In the genomic region with DNA sequence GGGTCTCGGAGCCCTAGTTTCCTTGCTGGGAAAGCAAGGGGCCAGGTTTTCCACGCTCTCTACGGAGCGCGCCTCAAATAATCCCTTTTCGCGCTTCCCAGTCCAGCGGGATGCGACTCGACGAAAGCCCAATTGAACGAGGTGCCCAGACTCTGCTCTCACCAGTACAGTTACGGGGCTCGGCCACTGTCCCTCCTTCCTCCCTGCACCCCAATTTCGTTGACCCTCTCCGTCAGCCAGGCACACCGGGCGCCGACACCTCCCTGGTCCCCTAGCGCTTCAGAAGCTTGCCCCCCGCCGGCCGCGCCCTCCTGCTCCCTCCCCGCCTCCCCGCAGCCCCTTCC, we compare ENCODE assay signal across 8 cellular contexts. TPM values are rescaled to one million over a fixed set of nuclear protein-coding genes. Genes with fewer than 3 reads are reported as not detected.
A peak's percentile ranks its signal among the peaks of the same experiment; 100 is the strongest.
DNase-seq lines count a peak whose midpoint lies in the region; FAIRE-seq and TF ChIP-seq lines count a peak whose summit lies in the region.

No MANE protein-coding gene starts in this region.

- H3K36me3 ChIP-seq in adrenal gland (replicated peaks in 1 of 2) (no peaks in the 10 kb centered on the region), kidney (ENCODE audit: control insufficient read depth in 1 of 2, insufficient read depth in 2 of 2, low read length in 2 of 2) (no peaks in the 10 kb centered on the region)

- H3K4me3 ChIP-seq in AG04450 (ENCODE audit: low read depth, low read length) (peak overlapping the region; percentile 73), adrenal gland (peak overlapping the region in 3 of 4 donors; percentile 23 to 67 (median 40)), kidney (ENCODE audit: low read length in 2 of 2) (peak overlapping the region; percentile 68 to 84)

- H3K9me3 ChIP-seq in AG04450 (ENCODE audit: control insufficient read depth, insufficient read depth, low read length) (peaks cover 2% of the 10 kb centered on the region; the same call in 1 of the 2 replicates), adrenal gland (replicated peaks in 1 of 3) (no peaks in the 10 kb centered on the region), kidney (ENCODE audit: control insufficient read depth in 1 of 2, low read length in 2 of 2) (no peaks in the 10 kb centered on the region)

- no peak for TF ChIP-seq POLR2A in adrenal gland (IDR thresholded peaks at IDR 0.05)

- no peak for DNase-seq in AG04450 (ENCODE audit: low read depth, low spot score)
- peak; percentile 16 for DNase-seq in HCEC 1CT
- no peak for DNase-seq in adrenal gland
- DNase-seq in kidney: no peak
- DNase-seq in NCI-H1092 (lab: John Stamatoyannopoulos, UW): no peak
- DNase-seq in NCI-H446 (lab: John Stamatoyannopoulos, UW): no peak
- DNase-seq in A172 (ENCODE audit: low spot score): no peak

- FAIRE-seq in kidney (lab: Jason Lieb, UNC): no peak

- POLR2A ChIA-PET in AG04450 (lab: Yijun Ruan, JAX): no interaction called here

- intact Hi-C loops in adrenal gland (cut with DNase I) (loop anchor here in 1 of 2 donors (5.0 kb wide), 1 partner anchor 34 kb away; no protein-coding TSS in a partner anchor), kidney (cut with DNase I) (no loop called here)

- no peak for TF ChIP-seq CTCF in AG04450 (IDR thresholded peaks at IDR 0.05; ENCODE audit: low read depth, low read length)
- TF ChIP-seq CTCF in adrenal gland (IDR thresholded peaks at IDR 0.05): no peak
- no peak for TF ChIP-seq CTCF in kidney (IDR thresholded peaks at IDR 0.05; ENCODE audit: borderline replicate concordance, extremely low read depth, insufficient read depth)

- H3K27me3 ChIP-seq in AG04450 (ENCODE audit: control insufficient read depth, insufficient read depth, low read length): no peaks in the 10 kb centered on the region
- no peaks in the 10 kb centered on the region for H3K27me3 ChIP-seq in adrenal gland

- CTCF ChIA-PET in AG04450 (lab: Charles Lee): interaction anchor here (0.6 kb wide), 1 partner anchor 387 kb away, joined by 3 read pairs; no protein-coding TSS in a partner anchor

- peak overlapping the region; percentile 53 to 65 for H3K9ac ChIP-seq in kidney (ENCODE audit: low read length in 2 of 2)

- H3K27ac ChIP-seq in AG04450 (ENCODE audit: low read depth, low read length) (no peak overlapping the region), adrenal gland (peak overlapping the region in 2 of 5 donors; percentile 4 to 77), kidney (ENCODE audit: low read depth in 2 of 2, low read length in 2 of 2) (no peak overlapping the region), temporal lobe (ENCODE audit: low read depth, low read length) (peak overlapping the region; percentile 63)

- peaks cover 0 to 21% of the 10 kb centered on the region in 2 donors for H3K4me1 ChIP-seq in adrenal gland (replicated peaks in 1 of 2)
- H3K4me1 ChIP-seq in kidney (ENCODE audit: control insufficient read depth in 1 of 2, insufficient read depth in 1 of 2, low read depth in 1 of 2, low read length in 2 of 2): peaks cover 16 to 33% of the 10 kb centered on the region in 2 donors

- 0 to 7% (median 5%) methylated on average over 4 to 26 of the region's 26 CpGs; no CpG with 5 or more reads in 1 of the 4 donors for WGBS in adrenal gland, 4 donors

RNA-seq across cellular contexts. Expression of gene SEMA6C, which starts 0.4 kb away (rescaled TPM):
- polyA plus RNA-seq in AG04450 (2011; rRNA removed): 1.3 and 1.8 TPM in 2 replicates
- polyA minus RNA-seq in AG04450 (2011; rRNA and poly(A)+ RNA removed): 1.9 and 2.4 TPM in 2 replicates
- 1 to 10 TPM in 7 of 8 donors, under 1 TPM in 1; 0.66 to 7.1 (median 3.8) TPM for total RNA-seq in adrenal gland
- 10 to 100 TPM in 2 of 3 donors, under 1 TPM in 1; 0.88 to 40.5 (median 14.9) TPM for polyA plus RNA-seq in adrenal gland
- total RNA-seq in kidney: 7.6 TPM
- polyA plus RNA-seq in kidney (ENCODE audit: insufficient read depth, low read depth, low replicate concordance): 17.4 TPM
- 24.8 TPM for total RNA-seq in temporal lobe
- 2.5 and 4.4 TPM in 2 replicates for total RNA-seq in A172 (2014; rRNA removed; shearing (Covaris generic))

RNA-seq across cellular contexts. Expression of gene TNFAIP8L2, which starts 10.4 kb away (rescaled TPM):
- not detected in 2 replicates for polyA plus RNA-seq in AG04450 (2011; rRNA removed)
- not detected in 2 replicates for polyA minus RNA-seq in AG04450 (2011; rRNA and poly(A)+ RNA removed)
- 10 to 100 TPM in 3 of 8 donors, 1 to 10 TPM in 5; 4.9 to 18.3 (median 7.3) TPM for total RNA-seq in adrenal gland
- 10 to 100 TPM in 2 of 3 donors, 1 to 10 TPM in 1; 3.3 to 19.9 (median 15.2) TPM for polyA plus RNA-seq in adrenal gland
- 6.3 TPM for total RNA-seq in kidney
- 1.8 TPM for polyA plus RNA-seq in kidney (ENCODE audit: insufficient read depth, low read depth, low replicate concordance)
- total RNA-seq in temporal lobe: 0.98 TPM
- total RNA-seq in A172 (2014; rRNA removed; shearing (Covaris generic)): not detected in 2 replicates

RNA-seq across cellular contexts. Expression of gene LYSMD1, which starts 19.7 kb away (rescaled TPM):
- polyA plus RNA-seq in AG04450 (2011; rRNA removed): 9.1 and 9.6 TPM in 2 replicates
- polyA minus RNA-seq in AG04450 (2011; rRNA and poly(A)+ RNA removed): 11.7 and 14.0 TPM in 2 replicates
- total RNA-seq in adrenal gland: 10 to 100 TPM in 6 of 8 donors, 1 to 10 TPM in 2; 7.9 to 20.0 (median 13.8) TPM
- polyA plus RNA-seq in adrenal gland: 10 to 100 TPM in 1 of 3 donors, 1 to 10 TPM in 2; 4.4 to 12.8 (median 9.1) TPM
- total RNA-seq in kidney: 7.9 TPM
- polyA plus RNA-seq in kidney (ENCODE audit: insufficient read depth, low read depth, low replicate concordance): 9.1 TPM
- 13.5 TPM for total RNA-seq in temporal lobe
- 19.6 and 21.6 TPM in 2 replicates for total RNA-seq in A172 (2014; rRNA removed; shearing (Covaris generic))

RNA-seq across cellular contexts. Expression of gene SCNM1, which starts 19.9 kb away (rescaled TPM):
- polyA plus RNA-seq in AG04450 (2011; rRNA removed) (24.9 and 29.2 TPM in 2 replicates), adrenal gland (10 to 100 TPM; 47.2 to 89.0 (median 83.2) TPM), kidney (ENCODE audit: insufficient read depth, low read depth, low replicate concordance) (57.7 TPM)
- 13.1 and 16.5 TPM in 2 replicates for polyA minus RNA-seq in AG04450 (2011; rRNA and poly(A)+ RNA removed)
- total RNA-seq in adrenal gland (10 to 100 TPM; 16.4 to 43.2 (median 32.9) TPM), kidney (33.4 TPM), temporal lobe (10.8 TPM)
- 105 and 107 TPM in 2 replicates for total RNA-seq in A172 (2014; rRNA removed; shearing (Covaris generic))

RNA-seq across cellular contexts. Expression of gene TMOD4, which starts 29.7 kb away (rescaled TPM):
- polyA plus RNA-seq in AG04450 (2011; rRNA removed): not detected in 2 replicates
- polyA minus RNA-seq in AG04450 (2011; rRNA and poly(A)+ RNA removed): 0.48 TPM in 1 of 2 replicates, not detected in the other
- total RNA-seq in adrenal gland: 1 to 10 TPM in 1 of 8 donors, under 1 TPM in 1, not detected in 6; 0.60 to 1.2 TPM
- polyA plus RNA-seq in adrenal gland: under 1 TPM in 2 of 3 donors, not detected in 1; 0.84 to 0.88 TPM
- total RNA-seq in kidney: 0.66 TPM
- 0.65 TPM for polyA plus RNA-seq in kidney (ENCODE audit: insufficient read depth, low read depth, low replicate concordance)
- total RNA-seq in temporal lobe: not detected
- total RNA-seq in A172 (2014; rRNA removed; shearing (Covaris generic)): 0.17 and 0.57 TPM in 2 replicates
